Comparison of ENCODE assay signal across 1 cellular context in genomic region chr3:56764904-56765445, GRCh38.
TF ChIP-seq lines count a peak whose summit lies in the region.

No MANE protein-coding gene starts in this region.

TF ChIP-seq in SK-N-SH treated with all-trans-retinoic acid at 6 μM for 48 hours, 23 proteins besides CTCF, POLR2A, EP300 and RAD21 (continued from another document):
- no peak for TF ChIP-seq CREB5 (CRISPR knock-in tag; IDR thresholded peaks at IDR 0.05; ENCODE audit: low read depth)
